Comparison of ENCODE assay signal across 9 cellular contexts in the genomic region with DNA sequence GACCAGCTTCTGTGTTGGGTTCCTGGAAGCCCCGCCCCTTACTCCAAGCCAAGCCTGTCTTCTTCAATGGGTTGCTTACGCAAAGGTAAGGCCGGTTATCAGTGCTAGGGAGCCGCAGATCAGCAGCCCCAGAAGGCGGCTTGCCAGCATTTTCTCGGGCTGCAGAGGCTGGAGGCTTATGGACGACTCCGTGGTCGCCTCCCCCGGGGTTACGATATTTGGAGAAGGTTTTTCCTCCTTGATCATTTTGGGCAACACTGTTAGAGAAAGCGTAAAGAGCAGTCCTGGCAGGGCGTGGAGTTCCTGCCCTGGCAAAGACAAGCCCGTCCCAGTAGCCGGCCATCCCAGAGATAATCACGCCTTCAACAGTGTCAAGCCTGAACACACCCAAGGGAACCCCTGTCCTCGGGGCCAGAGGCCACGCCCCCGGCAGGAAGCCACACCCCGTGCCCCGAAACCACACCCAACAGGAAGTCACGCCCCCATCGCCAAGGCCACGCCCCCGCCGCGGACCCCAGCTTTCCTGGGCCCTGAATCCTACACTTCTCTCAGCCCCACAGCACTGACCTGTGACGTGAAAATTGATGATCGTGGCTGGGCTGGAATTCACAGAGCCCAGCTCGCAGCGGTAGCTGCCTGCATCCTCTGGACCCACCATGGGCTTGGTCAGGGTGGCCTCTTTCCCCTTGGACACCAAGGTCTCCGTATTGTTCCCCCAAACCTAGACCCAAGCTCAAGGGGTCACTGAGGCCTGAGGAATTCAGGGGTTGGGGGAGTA. TPM values are rescaled to one million over a fixed set of nuclear protein-coding genes. Genes with fewer than 3 reads are reported as not detected.
A peak's percentile ranks its signal among the peaks of the same experiment; 100 is the strongest.
DNase-seq lines count a peak whose midpoint lies in the region; ATAC-seq and TF ChIP-seq lines count a peak whose summit lies in the region.
"Had no signal": no experiment of that assay in that cellular context is flagged by ENCODE, and none has a peak within 500 bp of the region (broad histone marks: within the 10 kb centered on the region; RNA-seq: fewer than 3 reads in every experiment).

No MANE protein-coding gene starts in this region.

- H2BK5ac ChIP-seq in H9 (ENCODE audit: insufficient read length, low read length): no peak overlapping the region

- no peak overlapping the region for H4K91ac ChIP-seq in H9 (ENCODE audit: insufficient read length, low read depth, low read length)

- H2AFZ ChIP-seq in H9 (ENCODE audit: low read length): no peak overlapping the region

- BruUV-seq in A673 (replicated peaks; lab: Mats Ljungman, UMichigan): no TSS peak

- intact Hi-C loops in A673 (cut with micrococcal nuclease; ENCODE audit: unreplicated experiment): no loop called here
- intact Hi-C loops in adrenal gland (cut with DNase I): no loop called here
- intact Hi-C loops in right lobe of liver (cut with DNase I): no loop called here

- H3K4me1 Mint-ChIP-seq in H9: peaks cover 33 to 58% of the 10 kb centered on the region in 2 experiments
- peaks cover 9% of the 10 kb centered on the region for H3K4me1 Mint-ChIP-seq in activated T-helper 17 cell treated with anti-CD3 and anti-CD28 coated beads, Interleukin-2, amount 50 U/mL, for 72 hours

- H3K4ac ChIP-seq in H9 (ENCODE audit: low read depth, low read length): no peak overlapping the region

- TF ChIP-seq POLR2A in adrenal gland (IDR thresholded peaks at IDR 0.05): peak in 1 of 2 donors; percentile 74
- TF ChIP-seq POLR2A in right lobe of liver (IDR thresholded peaks at IDR 0.05): no peak

- no peaks in the 10 kb centered on the region for H3K9me3 Mint-ChIP-seq in H9
- no peaks in the 10 kb centered on the region for H3K9me3 Mint-ChIP-seq in activated T-helper 17 cell treated with anti-CD3 and anti-CD28 coated beads, Interleukin-2, amount 50 U/mL, for 72 hours

- ATAC-seq in right lobe of liver (peak in 2 of 4 donors; percentile 10 to 13), HG02798 (IDR thresholded peaks at IDR 0.05; ENCODE audit: poor library complexity, unreplicated experiment) (no peak), HG03045 (IDR thresholded peaks at IDR 0.05; ENCODE audit: unreplicated experiment) (no peak), GM18858 (IDR thresholded peaks at IDR 0.05; ENCODE audit: unreplicated experiment) (no peak)
- ATAC-seq in activated T-helper 17 cell treated with anti-CD3 and anti-CD28 coated beads, Interleukin-2, amount 50 U/mL, for 72 hours (replicated peaks): no peak

- H3K79me2 ChIP-seq in H9 (ENCODE audit: insufficient read depth, low read length): no peaks in the 10 kb centered on the region

- CTCF ChIA-PET in A673 (lab: Charles Lee): interaction anchor here (0.6 kb wide), 2 partner anchors 381 to 459 kb away, joined by 8 to 9 read pairs; no protein-coding TSS in a partner anchor

- no peak overlapping the region for H2BK15ac ChIP-seq in H9 (ENCODE audit: low read depth, low read length)

- no peak overlapping the region for H2BK120ac ChIP-seq in H9 (ENCODE audit: low read depth, low read length, poor library complexity, severe bottlenecking)

- no peak overlapping the region for H3K14ac ChIP-seq in H9 (ENCODE audit: insufficient read depth, low read length)

- H3K4me3 ChIP-seq in A673 (ENCODE audit: low read depth, low read length, poor library complexity, severe bottlenecking) (no peak overlapping the region), adrenal gland (peak overlapping the region in 1 of 4 donors; percentile 50), right lobe of liver (no peak overlapping the region)

- no peaks in the 10 kb centered on the region for H4K20me1 ChIP-seq in H9 (ENCODE audit: control insufficient read depth, insufficient read depth, insufficient read length)

- no peak overlapping the region for H2BK20ac ChIP-seq in H9 (ENCODE audit: low read depth, low read length, poor library complexity, severe bottlenecking)

- H3K4me3 Mint-ChIP-seq in H9: peak overlapping the region; percentile 35 to 74; a peak in 4 of 5 replicates
- no peak overlapping the region for H3K4me3 Mint-ChIP-seq in activated T-helper 17 cell treated with anti-CD3 and anti-CD28 coated beads, Interleukin-2, amount 50 U/mL, for 72 hours

- no CpG with 5 or more reads among the region's 32 CpGs for WGBS in H9 (ENCODE audit: extremely low coverage, insufficient read length, low lambda C conversion rate)
- WGBS in adrenal gland, 4 donors: 24 to 34% (median 28%) methylated on average over 23 to 32 of the region's 32 CpGs
- 33% methylated on average over 22 of the region's 32 CpGs for WGBS in right lobe of liver (ENCODE audit: insufficient coverage, low coverage, low lambda C conversion rate, missing lambda C conversion rate)

- no peak overlapping the region for H3K18ac ChIP-seq in H9 (ENCODE audit: insufficient read length, low read depth, low read length)

- peak overlapping the region; percentile 18 to 76 (median 18); a peak in 2 of 7 replicates for H3K27ac Mint-ChIP-seq in H9
- H3K27ac Mint-ChIP-seq in activated T-helper 17 cell treated with anti-CD3 and anti-CD28 coated beads, Interleukin-2, amount 50 U/mL, for 72 hours: no peak overlapping the region

- H4K5ac ChIP-seq in H9 (ENCODE audit: insufficient read length, low read depth, low read length): no peak overlapping the region

- H3K9ac ChIP-seq in H9 (ENCODE audit: extremely low read depth, insufficient read length, low read length): no peak overlapping the region

- no peak overlapping the region for H3T11ph ChIP-seq in H9 (ENCODE audit: low read length)

- peak overlapping the region; percentile 54 for H3K4me2 ChIP-seq in H9 (ENCODE audit: insufficient read depth, insufficient read length, low read length)

- H3K27me3 Mint-ChIP-seq in H9 (ENCODE audit: low read depth): peaks cover 21% of the 10 kb centered on the region
- H3K27me3 Mint-ChIP-seq in activated T-helper 17 cell treated with anti-CD3 and anti-CD28 coated beads, Interleukin-2, amount 50 U/mL, for 72 hours: peaks cover 5% of the 10 kb centered on the region

- POLR2A ChIA-PET in A673 (lab: Charles Lee; ENCODE audit: low non-redundant PET): no interaction called here

- H2AK5ac ChIP-seq in H9 (ENCODE audit: insufficient read length, low read length): no peak overlapping the region

- H3K27ac ChIP-seq in A673 (ENCODE audit: low read depth, low read length, poor library complexity, severe bottlenecking): no peak overlapping the region
- H3K27ac ChIP-seq in H9 (ENCODE audit: insufficient read length, low read depth, low read length): no peak overlapping the region
- H3K27ac ChIP-seq in adrenal gland: peak overlapping the region; percentile 22 to 93 (median 74)
- H3K27ac ChIP-seq in right lobe of liver: peak overlapping the region in 2 of 3 donors; percentile 6 to 65

- no peak overlapping the region for H4K8ac ChIP-seq in H9 (replicated peaks; ENCODE audit: insufficient read length, low read depth, low read length)

- H3K36me3 ChIP-seq in A673 (ENCODE audit: insufficient read depth, low read length, poor library complexity, severe bottlenecking) (no peaks in the 10 kb centered on the region), adrenal gland (replicated peaks in 1 of 2) (no peaks in the 10 kb centered on the region), right lobe of liver (no peaks in the 10 kb centered on the region)

- DNase-seq in A673 (ENCODE audit: low spot score): peak; percentile 43
- DNase-seq in H9: peak; percentile 78
- DNase-seq in adrenal gland: peak; percentile 76 to 85 (median 83)
- DNase-seq in right lobe of liver: peak in 1 of 3 donors; percentile 68

- peaks cover 7% of the 10 kb centered on the region for H3K23me2 ChIP-seq in H9 (ENCODE audit: insufficient read length, low read depth, low read length, poor library complexity, severe bottlenecking)

- H3K36me3 Mint-ChIP-seq in H9 (ENCODE audit: insufficient read depth in 1 of 3, low read depth in 3 of 3): no peaks in the 10 kb centered on the region
- H3K36me3 Mint-ChIP-seq in activated T-helper 17 cell treated with anti-CD3 and anti-CD28 coated beads, Interleukin-2, amount 50 U/mL, for 72 hours (ENCODE audit: low read depth): no peaks in the 10 kb centered on the region

- no peak overlapping the region for H3K23ac ChIP-seq in H9 (ENCODE audit: insufficient read length, low read depth, low read length)

- no peak overlapping the region for H3K56ac ChIP-seq in H9 (ENCODE audit: insufficient read length, low read depth, low read length)

- TF ChIP-seq CTCF in A673 (conservative IDR thresholded peaks at IDR 0.05; ENCODE audit: low read depth, low read length) (no peak), H9 (conservative IDR thresholded peaks at IDR 0.05) (no peak), adrenal gland (IDR thresholded peaks at IDR 0.05) (no peak), right lobe of liver (IDR thresholded peaks at IDR 0.05) (no peak)

- H3K9me3 ChIP-seq in A673 (ENCODE audit: low read depth, low read length, poor library complexity, severe bottlenecking) (no peaks in the 10 kb centered on the region), H9 (ENCODE audit: control insufficient read depth, low read depth, low read length) (no peaks in the 10 kb centered on the region), adrenal gland (replicated peaks in 1 of 3) (no peaks in the 10 kb centered on the region), right lobe of liver (no peaks in the 10 kb centered on the region)

- H3K27me3 ChIP-seq in A673 (replicated peaks; ENCODE audit: insufficient read depth, low read depth, low read length, poor library complexity) (no peaks in the 10 kb centered on the region), H9 (ENCODE audit: insufficient read depth, low read length) (no peaks in the 10 kb centered on the region; the same call in 1 of the 2 replicates), adrenal gland (no peaks in the 10 kb centered on the region), right lobe of liver (no peaks in the 10 kb centered on the region)

- H2BK12ac ChIP-seq in H9 (ENCODE audit: insufficient read length, low read depth, low read length): no peak overlapping the region

- no peaks in the 10 kb centered on the region for H3K79me1 ChIP-seq in H9 (ENCODE audit: insufficient read depth, low read depth, low read length, poor library complexity, severe bottlenecking)

- H3K4me1 ChIP-seq in A673 (ENCODE audit: insufficient read depth, low read length, poor library complexity, severe bottlenecking): peaks cover 23% of the 10 kb centered on the region
- H3K4me1 ChIP-seq in H9 (ENCODE audit: insufficient read depth, low read length): no peaks in the 10 kb centered on the region; the same call in 1 of the 2 replicates
- H3K4me1 ChIP-seq in adrenal gland (replicated peaks in 1 of 2): peaks cover 24 to 25% of the 10 kb centered on the region in 2 donors
- peaks cover 0 to 5% (median 0%) of the 10 kb centered on the region in 4 donors for H3K4me1 ChIP-seq in right lobe of liver

RNA-seq across cellular contexts. Expression of gene RASIP1, which starts 1.0 kb away (rescaled TPM):
- total RNA-seq in A673 (2021) (3.8 and 5.0 TPM in 2 replicates), H9 (2021) (2.4 and 2.8 TPM in 2 replicates), adrenal gland (10 to 100 TPM; 13.3 to 23.1 (median 16.7) TPM), right lobe of liver (1 to 10 TPM; 2.7 to 6.7 (median 4.9) TPM)
- 10 to 100 TPM in 2 of 3 donors, 1 to 10 TPM in 1; 5.1 to 38.9 (median 34.6) TPM for polyA plus RNA-seq in adrenal gland
- total RNA-seq in activated T-helper 17 cell treated with anti-CD3 and anti-CD28 coated beads, Interleukin-2, amount 50 U/mL, for 72 hours: under 1 TPM; 0.19 to 0.67 TPM

RNA-seq across cellular contexts. Expression of gene IZUMO1, which starts 5.3 kb away (rescaled TPM):
- total RNA-seq in A673 (2021) (not detected in 2 replicates), H9 (2021) (2.6 and 3.7 TPM in 2 replicates), adrenal gland (1 to 10 TPM in 3 of 8 donors, under 1 TPM in 2, not detected in 3; 0.70 to 2.9 (median 1.8) TPM), right lobe of liver (under 1 TPM in 5 of 6 experiments, not detected in 1; 0.10 to 0.35 (median 0.13) TPM)
- polyA plus RNA-seq in adrenal gland: 1 to 10 TPM in 2 of 3 donors, under 1 TPM in 1; 0.59 to 1.2 (median 1.2) TPM
- total RNA-seq in activated T-helper 17 cell treated with anti-CD3 and anti-CD28 coated beads, Interleukin-2, amount 50 U/mL, for 72 hours: not detected

RNA-seq across cellular contexts. Expression of gene FUT1, which starts 11.0 kb away (rescaled TPM):
- total RNA-seq in A673 (2021): 0.06 and 0.15 TPM in 2 replicates
- total RNA-seq in H9 (2021): 15.9 and 16.1 TPM in 2 replicates
- 1 to 10 TPM; 1.4 to 4.5 (median 2.4) TPM for total RNA-seq in adrenal gland
- polyA plus RNA-seq in adrenal gland: 1 to 10 TPM; 1.2 to 1.9 (median 1.7) TPM
- total RNA-seq in right lobe of liver: 1 to 10 TPM in 3 of 6 experiments, under 1 TPM in 3; 0.22 to 1.9 (median 0.93) TPM
- total RNA-seq in activated T-helper 17 cell treated with anti-CD3 and anti-CD28 coated beads, Interleukin-2, amount 50 U/mL, for 72 hours: under 1 TPM; 0.30 to 0.40 TPM

RNA-seq across cellular contexts. Expression of gene FGF21, which starts 13.9 kb away (rescaled TPM):
- total RNA-seq in A673 (2021) (not detected in 2 replicates), H9 (2021) (0.55 and 0.90 TPM in 2 replicates), adrenal gland (not detected), right lobe of liver (10 to 100 TPM in 4 of 6 experiments, 1 to 10 TPM in 1, not detected in 1; 5.1 to 55.3 (median 32.7) TPM)
- not detected for polyA plus RNA-seq in adrenal gland
- not detected for total RNA-seq in activated T-helper 17 cell treated with anti-CD3 and anti-CD28 coated beads, Interleukin-2, amount 50 U/mL, for 72 hours
- total RNA-seq: RPMI7951 had no signal

RNA-seq across cellular contexts. Expression of gene MAMSTR, which starts 21.9 kb away (rescaled TPM):
- 4.7 and 5.9 TPM in 2 replicates for total RNA-seq in A673 (2021)
- total RNA-seq in H9 (2021): 1.4 and 1.6 TPM in 2 replicates
- 10 to 100 TPM in 7 of 8 donors, 1 to 10 TPM in 1; 9.4 to 45.9 (median 26.4) TPM for total RNA-seq in adrenal gland
- polyA plus RNA-seq in adrenal gland: 10 to 100 TPM in 2 of 3 donors, 1 to 10 TPM in 1; 8.9 to 57.9 (median 31.9) TPM
- total RNA-seq in right lobe of liver: under 1 TPM in 5 of 6 experiments, not detected in 1; 0.22 to 0.37 (median 0.24) TPM
- 1 to 10 TPM; 1.1 to 1.7 TPM for total RNA-seq in activated T-helper 17 cell treated with anti-CD3 and anti-CD28 coated beads, Interleukin-2, amount 50 U/mL, for 72 hours

Comparison
In these comparisons a context has a peak if more than half of its experiments do, and no peak if none do; other contexts are left out.
1. H3K27ac ChIP-seq: peak in adrenal gland (5 of 5) and right lobe of liver (2 of 3); none in A673 (single experiment) and H9 (single experiment).